19 cellular contexts compared by ENCODE assay signal in the genomic region with DNA sequence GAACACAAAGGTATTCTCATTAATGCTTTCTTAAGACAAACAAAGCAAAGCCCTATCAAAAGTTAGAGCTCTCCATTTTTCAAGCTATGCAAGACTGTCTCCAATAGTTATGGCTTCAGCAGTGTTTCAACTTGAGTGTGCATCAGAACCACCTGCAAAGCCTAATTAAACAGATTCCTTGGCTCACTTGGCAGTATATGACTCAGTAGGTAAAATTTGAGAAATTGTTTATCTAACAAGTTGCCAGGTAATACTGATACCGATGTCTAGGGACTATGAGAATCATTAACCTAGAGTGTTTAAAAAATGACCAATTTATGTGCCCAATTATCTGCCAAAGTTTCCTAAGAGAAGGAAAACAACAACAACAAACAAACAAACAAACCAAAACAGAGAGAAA.
"Had no signal": no experiment of that assay in that cellular context is flagged by ENCODE, and none has a peak within 500 bp of the region (broad histone marks: within the 10 kb centered on the region; RNA-seq: fewer than 3 reads in every experiment).

No MANE protein-coding gene starts in this region.

- H3K36me3 Mint-ChIP-seq: activated naive CD4-positive, alpha-beta T cell treated with anti-CD3 and anti-CD28 coated beads, Interleukin-2, amount 50 U/mL, for 72 hours had no signal

- H3K4me3 Mint-ChIP-seq: T-helper 2 cell treated with Interferon-gamma antibody and Interleukin-4, amounts not matched to agents 5 μg/mL and 100 μg/mL, for 36 hours had no signal

- ATAC-seq: stimulated activated naive CD8-positive, alpha-beta T cell treated with anti-CD3 and anti-CD28 coated beads, Interleukin-15, Interleukin-2, amounts not matched to agents 100 U/mL and 50 U/mL, for 24 hours had no signal

- H3K27me3 Mint-ChIP-seq: progenitor cell of endocrine pancreas had no signal

- H3K4me1 ChIP-seq: adrenal gland, left ventricle myocardium inferior, right atrium auricular region, transverse colon, uterus had no signal

- H3K4me3 ChIP-seq: adrenal gland, left ventricle myocardium inferior, right atrium auricular region, transverse colon, uterus had no signal

- H3K36me3 ChIP-seq: adrenal gland, left ventricle myocardium inferior, right atrium auricular region, transverse colon, uterus had no signal

- DNase-seq: activated CD4-positive, alpha-beta T cell treated with anti-CD3 and anti-CD28 coated beads, Interleukin-2, amount 50 U/mL, for 48 hours; activated gamma-delta T cell treated with Interleukin-2 at 50 U/mL for 16 hours; adrenal gland; effector CD8-positive, alpha-beta T cell; foreskin melanocyte; hypothalamus; islet precursor cell; left ventricle myocardium inferior; stimulated activated CD4-positive, alpha-beta T cell treated with anti-CD3 and anti-CD28 coated beads, Interleukin-12 subunit alpha, Interleukin-12 subunit beta, amount 100 ng/mL, for 4 hours; stimulated activated CD4-positive, alpha-beta T cell treated with anti-CD3 and anti-CD28 coated beads, Interleukin-1b, Interleukin-23, amount 100 ng/mL, for 48 hours; stimulated activated CD8-positive, alpha-beta memory T cell treated with anti-CD3 and anti-CD28 coated beads, Interleukin-4, amount 100 ng/mL, for 48 hours; stimulated activated naive CD8-positive, alpha-beta T cell treated with anti-CD3 and anti-CD28 coated beads, Interleukin-15, Interleukin-2, amounts not matched to agents 100 U/mL and 50 U/mL, for 24 hours; substantia nigra; transverse colon; uterus had no signal

- H3K27me3 ChIP-seq: adrenal gland, right atrium auricular region, transverse colon, uterus had no signal

- H3K27ac Mint-ChIP-seq: progenitor cell of endocrine pancreas; T-helper 2 cell treated with Interferon-gamma antibody and Interleukin-4, amounts not matched to agents 5 μg/mL and 100 μg/mL, for 36 hours had no signal

- H3K27ac ChIP-seq: adrenal gland, left ventricle myocardium inferior, right atrium auricular region, transverse colon, uterus had no signal
